In genomic region chr20:40438161-40438835, GRCh38 we compare ENCODE assay signal across 16 cellular contexts.
DNase-seq lines count a peak whose midpoint lies in the region; ATAC-seq lines count a peak whose summit lies in the region.
"Had no signal": no experiment of that assay in that cellular context is flagged by ENCODE, and none has a peak within 500 bp of the region (broad histone marks: within the 10 kb centered on the region; RNA-seq: fewer than 3 reads in every experiment).

No MANE protein-coding gene starts in this region.

- H3K4me1 Mint-ChIP-seq in dendritic cell treated with granulocyte-macrophage colony-stimulating factor and Interleukin-4, amounts not matched to agents 40 ng/mL and 50 ng/mL, for 4 days (ENCODE audit: low read depth): peaks cover 80% of the 10 kb centered on the region
- no peaks in the 10 kb centered on the region for H3K4me1 Mint-ChIP-seq in activated T-helper 2 cell treated with anti-CD3 and anti-CD28 coated beads, Interferon-gamma antibody, Interleukin-2, Interleukin-4, amounts not matched to agents 10 μg/mL and 5 μg/mL and 100 μg/mL, durations not matched to agents 14 hours and 24 hours and 36 hours (ENCODE audit: low read depth)

- peak; percentile 20 for DNase-seq in EL
- peak; percentile 62 for DNase-seq in kidney tubule cell (ENCODE audit: low spot score)
- DNase-seq in renal cortical epithelial cell (ENCODE audit: low read depth): peak; percentile 56
- DNase-seq in epidermal melanocyte (ENCODE audit: insufficient read length, low spot score): no peak
- no peak for DNase-seq in left cardiac atrium
- no peak for DNase-seq in activated T-helper 2 cell treated with anti-CD3 and anti-CD28 coated beads, Interferon-gamma antibody, Interleukin-2, Interleukin-4, amounts not matched to agents 10 μg/mL and 5 μg/mL and 100 μg/mL, durations not matched to agents 14 hours and 24 hours and 36 hours (ENCODE audit: low spot score)
- DNase-seq: Caco-2; CD4-positive, alpha-beta T cell; GF-D8; NCI-H1105 treated with DMSO at 0.1 percent for 48 hours; NCI-H1694; NCI-H2081 treated with DMSO at 0.1 percent for 48 hours; NK-92 treated with Interleukin-12 subunit alpha and Interleukin-12 subunit beta, amount 100 ng/mL, for 24 hours had no signal

- intact Hi-C loops in dendritic cell treated with granulocyte-macrophage colony-stimulating factor and Interleukin-4, amounts not matched to agents 40 ng/mL and 50 ng/mL, for 4 days (cut with micrococcal nuclease): loop anchor here (5.0 kb wide), 1 partner anchor 34 kb away; no protein-coding TSS in a partner anchor
- intact Hi-C loops in left cardiac atrium (cut with DNase I): no loop called here
- intact Hi-C loops in activated T-helper 2 cell treated with anti-CD3 and anti-CD28 coated beads, Interferon-gamma antibody, Interleukin-2, Interleukin-4, amounts not matched to agents 10 μg/mL and 5 μg/mL and 100 μg/mL, durations not matched to agents 14 hours and 24 hours and 36 hours (cut with micrococcal nuclease): no loop called here

- H3K27ac Mint-ChIP-seq in dendritic cell treated with granulocyte-macrophage colony-stimulating factor and Interleukin-4, amounts not matched to agents 40 ng/mL and 50 ng/mL, for 4 days: peak overlapping the region; percentile 90
- no peak overlapping the region for H3K27ac Mint-ChIP-seq in activated T-helper 2 cell treated with anti-CD3 and anti-CD28 coated beads, Interferon-gamma antibody, Interleukin-2, Interleukin-4, amounts not matched to agents 10 μg/mL and 5 μg/mL and 100 μg/mL, durations not matched to agents 14 hours and 24 hours and 36 hours
- H3K27ac Mint-ChIP-seq: CD4-positive, alpha-beta T cell had no signal

- peaks cover 6% of the 10 kb centered on the region for H3K36me3 Mint-ChIP-seq in dendritic cell treated with granulocyte-macrophage colony-stimulating factor and Interleukin-4, amounts not matched to agents 40 ng/mL and 50 ng/mL, for 4 days (ENCODE audit: low read depth)
- H3K36me3 Mint-ChIP-seq in activated T-helper 2 cell treated with anti-CD3 and anti-CD28 coated beads, Interferon-gamma antibody, Interleukin-2, Interleukin-4, amounts not matched to agents 10 μg/mL and 5 μg/mL and 100 μg/mL, durations not matched to agents 14 hours and 24 hours and 36 hours (ENCODE audit: low read depth): no peaks in the 10 kb centered on the region

- H3K9me3 Mint-ChIP-seq in dendritic cell treated with granulocyte-macrophage colony-stimulating factor and Interleukin-4, amounts not matched to agents 40 ng/mL and 50 ng/mL, for 4 days: no peaks in the 10 kb centered on the region
- no peaks in the 10 kb centered on the region for H3K9me3 Mint-ChIP-seq in activated T-helper 2 cell treated with anti-CD3 and anti-CD28 coated beads, Interferon-gamma antibody, Interleukin-2, Interleukin-4, amounts not matched to agents 10 μg/mL and 5 μg/mL and 100 μg/mL, durations not matched to agents 14 hours and 24 hours and 36 hours
- H3K9me3 Mint-ChIP-seq: CD4-positive, alpha-beta T cell had no signal

- no peaks in the 10 kb centered on the region for H3K27me3 Mint-ChIP-seq in dendritic cell treated with granulocyte-macrophage colony-stimulating factor and Interleukin-4, amounts not matched to agents 40 ng/mL and 50 ng/mL, for 4 days
- H3K27me3 Mint-ChIP-seq in activated T-helper 2 cell treated with anti-CD3 and anti-CD28 coated beads, Interferon-gamma antibody, Interleukin-2, Interleukin-4, amounts not matched to agents 10 μg/mL and 5 μg/mL and 100 μg/mL, durations not matched to agents 14 hours and 24 hours and 36 hours (ENCODE audit: low read depth): no peaks in the 10 kb centered on the region

- H3K4me3 Mint-ChIP-seq in dendritic cell treated with granulocyte-macrophage colony-stimulating factor and Interleukin-4, amounts not matched to agents 40 ng/mL and 50 ng/mL, for 4 days: no peak overlapping the region
- no peak overlapping the region for H3K4me3 Mint-ChIP-seq in activated T-helper 2 cell treated with anti-CD3 and anti-CD28 coated beads, Interferon-gamma antibody, Interleukin-2, Interleukin-4, amounts not matched to agents 10 μg/mL and 5 μg/mL and 100 μg/mL, durations not matched to agents 14 hours and 24 hours and 36 hours (ENCODE audit: low read depth)
- H3K4me3 Mint-ChIP-seq: CD4-positive, alpha-beta T cell had no signal

- ATAC-seq in left cardiac atrium: no peak
- ATAC-seq: K562, Right ventricle myocardium inferior had no signal

Comparison
In these comparisons a context has a peak if more than half of its experiments do, and no peak if none do; other contexts are left out.
1. DNase-seq: peak in EL (single experiment), kidney tubule cell (single experiment) and renal cortical epithelial cell (single experiment); none in epidermal melanocyte (single experiment), left cardiac atrium (single experiment) and activated T-helper 2 cell treated with anti-CD3 and anti-CD28 coated beads, Interferon-gamma antibody, Interleukin-2, Interleukin-4, amounts not matched to agents 10 μg/mL and 5 μg/mL and 100 μg/mL, durations not matched to agents 14 hours and 24 hours and 36 hours (single experiment).